8 cellular contexts compared by ENCODE assay signal in the genomic region with DNA sequence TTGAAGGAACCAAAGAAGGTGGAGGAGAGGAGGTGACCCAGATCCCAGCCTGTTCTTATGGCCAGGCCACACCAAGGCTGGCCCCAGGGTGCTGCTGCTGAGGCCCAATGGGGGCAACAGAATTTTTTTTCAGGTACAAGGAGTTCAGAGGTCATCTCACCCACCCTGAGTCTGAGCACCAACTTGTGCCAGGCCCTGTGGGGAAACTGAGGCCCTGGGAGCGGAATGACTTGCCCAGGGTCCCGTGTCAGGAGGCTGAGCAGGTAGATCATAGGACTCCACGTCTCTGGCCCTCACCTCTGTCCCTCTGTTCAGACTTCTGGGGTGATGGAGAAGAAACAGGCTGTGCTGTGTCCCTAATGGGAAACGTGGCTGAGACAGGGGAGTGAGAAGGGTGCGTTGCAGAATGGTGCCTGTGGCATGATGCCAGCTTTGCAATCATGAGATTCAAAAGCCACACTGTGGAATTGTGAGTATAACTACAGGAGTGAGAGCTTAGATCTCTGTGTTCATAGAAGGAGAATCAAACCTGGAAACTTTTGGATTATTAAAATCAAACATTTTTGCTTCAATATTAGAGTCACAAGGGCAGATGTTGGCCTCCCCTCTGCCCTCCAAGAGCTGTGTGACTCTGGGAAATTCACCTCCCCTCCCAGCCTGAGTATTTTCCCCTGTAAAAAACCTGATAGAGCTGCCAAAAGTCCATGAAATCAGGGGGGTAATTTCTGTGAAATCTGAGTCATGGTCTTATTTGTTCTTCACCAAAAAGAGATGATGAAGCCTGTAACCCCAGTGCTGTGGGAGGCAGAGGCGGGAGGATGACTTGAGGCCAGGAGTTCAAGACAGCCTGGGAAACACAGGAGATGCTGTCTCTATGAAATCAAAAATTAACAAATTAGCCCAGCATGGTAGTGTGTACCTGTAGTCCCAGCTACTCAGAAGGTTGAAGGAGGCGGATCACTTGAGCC. TPM values are rescaled to one million over a fixed set of nuclear protein-coding genes. Genes with fewer than 3 reads are reported as not detected.
DNase-seq lines count a peak whose midpoint lies in the region; ATAC-seq, FAIRE-seq and TF ChIP-seq lines count a peak whose summit lies in the region.

No MANE protein-coding gene starts in this region.

- no peaks in the 10 kb centered on the region for H3K79me2 ChIP-seq in endothelial cell of umbilical vein (ENCODE audit: control insufficient read depth, insufficient read depth, low read length)

- DNase-seq in COR-L47 (lab: John Stamatoyannopoulos, UW) (peak; percentile 46), RPMI7951 (ENCODE audit: low read depth) (peak; percentile 27), endothelial cell of umbilical vein (ENCODE audit: low read depth, low spot score) (no peak), medulla oblongata (ENCODE audit: extremely low spot score) (no peak), NCI-H2107 treated with DMSO at 0.1 percent for 48 hours (lab: John Stamatoyannopoulos, UW; ENCODE audit: unreplicated experiment) (no peak), WTC11 (ENCODE audit: low spot score) (no peak)

- H3K4me1 ChIP-seq in endothelial cell of umbilical vein (ENCODE audit: control insufficient read depth, extremely low read depth, insufficient read depth, low read length) (peaks cover 19% of the 10 kb centered on the region), rectal smooth muscle tissue (ENCODE audit: control insufficient read depth, insufficient read depth, low read length) (peaks cover 19% of the 10 kb centered on the region)

- TF ChIP-seq POLR2A in endothelial cell of umbilical vein (IDR thresholded peaks at IDR 0.05; ENCODE audit: low read depth, low read length): no peak

- H3K27ac Mint-ChIP-seq in WTC11: no peak overlapping the region

- H3K27ac ChIP-seq in endothelial cell of umbilical vein (ENCODE audit: insufficient read depth, low read depth, low read length): no peak overlapping the region
- peak overlapping the region; percentile 79 for H3K27ac ChIP-seq in rectal smooth muscle tissue (ENCODE audit: low read depth, low read length)

- H3K9ac ChIP-seq in endothelial cell of umbilical vein (replicated peaks; ENCODE audit: extremely low read depth, insufficient read depth, low read length) (no peak overlapping the region), rectal smooth muscle tissue (ENCODE audit: low read length) (peak overlapping the region; percentile 1)

- H3K9me1 ChIP-seq in endothelial cell of umbilical vein (replicated peaks; ENCODE audit: control insufficient read depth, extremely low read depth, insufficient read depth, low read length): no peaks in the 10 kb centered on the region

- no peak for ATAC-seq in HG02938 (IDR thresholded peaks at IDR 0.05; ENCODE audit: unreplicated experiment)
- no peak for ATAC-seq in WTC11

- dilution Hi-C loops in endothelial cell of umbilical vein (cut with MboI; ENCODE audit: extremely low pct_ligation_motif_present, low sequenced_read_pairs): no loop called here

- H3K36me3 Mint-ChIP-seq in WTC11: peaks cover 5% of the 10 kb centered on the region

- no peaks in the 10 kb centered on the region for H3K27me3 ChIP-seq in endothelial cell of umbilical vein (ENCODE audit: control insufficient read depth in 2 of 2, insufficient read depth in 2 of 2, low read length in 2 of 2)
- no peaks in the 10 kb centered on the region for H3K27me3 ChIP-seq in rectal smooth muscle tissue (ENCODE audit: control insufficient read depth, insufficient read depth, low read length)

- no TSS peak for BruUV-seq in endothelial cell of umbilical vein (replicated peaks; lab: Mats Ljungman, UMichigan)

- H3K9me3 ChIP-seq in endothelial cell of umbilical vein (replicated peaks; ENCODE audit: control insufficient read depth, insufficient read depth, low read length): no peaks in the 10 kb centered on the region

- CTCF ChIA-PET in endothelial cell of umbilical vein (lab: Charles Lee) (interaction anchor here (1.0 to 4.0 kb wide), 5 partner anchors 8 to 233 kb away, joined by 3 to 20 read pairs (median 4); partner anchors contain the start of gene APOL2), WTC11 (lab: Charles Lee) (interaction anchor here (1.0 to 1.5 kb wide), 2 partner anchors 59 to 74 kb away, joined by 3 to 4 read pairs; no protein-coding TSS in a partner anchor)

- no peak overlapping the region for H3K4me3 Mint-ChIP-seq in WTC11

- H3K9me3 Mint-ChIP-seq in WTC11: peaks cover 18% of the 10 kb centered on the region

- FAIRE-seq in endothelial cell of umbilical vein (lab: Jason Lieb, UNC): no peak

- POLR2A ChIA-PET in endothelial cell of umbilical vein (lab: Charles Lee): interaction anchor here (1.2 kb wide), 1 partner anchor 15 kb away, joined by 3 read pairs; no protein-coding TSS in a partner anchor
- POLR2A ChIA-PET in WTC11 (lab: Charles Lee): interaction anchor here (1.1 kb wide), 1 partner anchor 15 kb away, joined by 5 read pairs; no protein-coding TSS in a partner anchor

- H3K4me3 ChIP-seq in endothelial cell of umbilical vein (replicated peaks in 1 of 3; ENCODE audit: insufficient read depth in 1 of 3, low read depth in 1 of 3, low read length in 3 of 3): peak overlapping the region; percentile 32 to 53 (median 42)
- peak overlapping the region; percentile 53 for H3K4me3 ChIP-seq in rectal smooth muscle tissue (ENCODE audit: low read length)

- H3K36me3 ChIP-seq in endothelial cell of umbilical vein (ENCODE audit: control insufficient read depth in 2 of 2, extremely low read depth in 1 of 2, insufficient read depth in 2 of 2, low read length in 2 of 2): no peaks in the 10 kb centered on the region
- no peaks in the 10 kb centered on the region for H3K36me3 ChIP-seq in rectal smooth muscle tissue (ENCODE audit: control insufficient read depth, insufficient read depth, low read length)

- H2AFZ ChIP-seq in endothelial cell of umbilical vein (ENCODE audit: low read depth, low read length): peak overlapping the region; percentile 89

- H3K4me2 ChIP-seq in endothelial cell of umbilical vein (ENCODE audit: insufficient read depth, low read length): peak overlapping the region; percentile 82

- TF ChIP-seq CTCF in endothelial cell of umbilical vein (IDR thresholded peaks at IDR 0.05; ENCODE audit: extremely low read depth in 1 of 2, insufficient read depth in 1 of 2, low read depth in 1 of 2, low read length in 2 of 2) (no peak), WTC11 (IDR thresholded peaks at IDR 0.05) (no peak)

- H3K27me3 Mint-ChIP-seq in WTC11 (ENCODE audit: low read depth): no peaks in the 10 kb centered on the region

- intact Hi-C loops in endothelial cell of umbilical vein (cut with micrococcal nuclease): no loop called here

- H3K4me1 Mint-ChIP-seq in WTC11: peaks cover 42% of the 10 kb centered on the region

- no peaks in the 10 kb centered on the region for H4K20me1 ChIP-seq in endothelial cell of umbilical vein (replicated peaks; ENCODE audit: control insufficient read depth, extremely low read depth, insufficient read depth, low read length)

TF ChIP-seq in endothelial cell of umbilical vein, 7 proteins besides CTCF, POLR2A, EP300 and RAD21 (continues in another document):
- no peak for TF ChIP-seq MYC (IDR thresholded peaks at IDR 0.05; ENCODE audit: low read depth, low read length)
- TF ChIP-seq EZH2 (IDR thresholded peaks at IDR 0.05; ENCODE audit: borderline replicate concordance, low read depth, low read length, severe bottlenecking): no peak

TF ChIP-seq in WTC11, 78 proteins besides CTCF, POLR2A, EP300 and RAD21 (continues in another document):
- no peak for TF ChIP-seq HMGA2 (CRISPR knock-in tag; IDR thresholded peaks at IDR 0.05)
- no peak for TF ChIP-seq ZNF423 (CRISPR knock-in tag; IDR thresholded peaks at IDR 0.05)
- TF ChIP-seq, protein P1, sequence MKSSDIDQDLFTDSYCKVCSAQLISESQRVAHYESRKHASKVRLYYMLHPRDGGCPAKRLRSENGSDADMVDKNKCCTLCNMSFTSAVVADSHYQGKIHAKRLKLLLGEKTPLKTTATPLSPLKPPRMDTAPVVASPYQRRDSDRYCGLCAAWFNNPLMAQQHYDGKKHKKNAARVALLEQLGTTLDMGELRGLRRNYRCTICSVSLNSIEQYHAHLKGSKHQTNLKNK (CRISPR knock-in tag; IDR thresholded peaks at IDR 0.05): no peak
- TF ChIP-seq JAZF1 (CRISPR knock-in tag; IDR thresholded peaks at IDR 0.05): no peak

RNA-seq across cellular contexts. Expression of gene APOL1, which starts 0.9 kb away (rescaled TPM):
- total RNA-seq in RPMI7951 (2014; rRNA removed; shearing (Covaris generic)): 6.2 and 8.0 TPM in 2 replicates
- 9.3 and 14.1 TPM in 2 replicates for total RNA-seq in endothelial cell of umbilical vein
- 6.8 and 8.2 TPM in 2 replicates for polyA plus RNA-seq in endothelial cell of umbilical vein
- 9.1 and 9.8 TPM in 2 replicates for polyA plus RNA-seq in endothelial cell of umbilical vein (2011; cell fraction: cytosol; rRNA removed)
- 7.6 and 9.2 TPM in 2 replicates for polyA plus RNA-seq in endothelial cell of umbilical vein (2011; cell fraction: nucleus; rRNA removed)
- 9.8 and 11.8 TPM in 2 replicates for polyA plus RNA-seq in endothelial cell of umbilical vein (2012)
- 13.5 and 14.4 TPM in 2 replicates for polyA minus RNA-seq in endothelial cell of umbilical vein
- polyA minus RNA-seq in endothelial cell of umbilical vein (2011; cell fraction: cytosol; rRNA and poly(A)+ RNA removed): 1.2 TPM
- polyA minus RNA-seq in endothelial cell of umbilical vein (2011; cell fraction: nucleus; rRNA and poly(A)+ RNA removed): 1.9 and 3.5 TPM in 2 replicates
- total RNA-seq in WTC11 (2021): 0.27 to 0.41 TPM (median 0.35 TPM) in 3 replicates

RNA-seq across cellular contexts. Expression of gene APOL2, which starts 14.5 kb away (rescaled TPM):
- total RNA-seq in RPMI7951 (2014; rRNA removed; shearing (Covaris generic)): 25.6 and 37.0 TPM in 2 replicates
- total RNA-seq in endothelial cell of umbilical vein (37.6 and 41.9 TPM in 2 replicates), WTC11 (2021) (11.2 to 12.5 TPM (median 12.4 TPM) in 3 replicates)
- polyA plus RNA-seq in endothelial cell of umbilical vein: 16.9 and 17.8 TPM in 2 replicates
- 24.9 and 26.1 TPM in 2 replicates for polyA plus RNA-seq in endothelial cell of umbilical vein (2011; cell fraction: cytosol; rRNA removed)
- 29.1 and 32.5 TPM in 2 replicates for polyA plus RNA-seq in endothelial cell of umbilical vein (2011; cell fraction: nucleus; rRNA removed)
- 28.6 and 34.8 TPM in 2 replicates for polyA plus RNA-seq in endothelial cell of umbilical vein (2012)
- polyA minus RNA-seq in endothelial cell of umbilical vein: 40.7 and 43.4 TPM in 2 replicates
- 9.3 TPM for polyA minus RNA-seq in endothelial cell of umbilical vein (2011; cell fraction: cytosol; rRNA and poly(A)+ RNA removed)
- 11.7 and 14.2 TPM in 2 replicates for polyA minus RNA-seq in endothelial cell of umbilical vein (2011; cell fraction: nucleus; rRNA and poly(A)+ RNA removed)

RNA-seq across cellular contexts. Expression of gene APOL4, which starts 52.2 kb away (rescaled TPM):
- total RNA-seq in RPMI7951 (2014; rRNA removed; shearing (Covaris generic)): 0.20 TPM in 1 of 2 replicates, not detected in the other
- total RNA-seq in endothelial cell of umbilical vein (0.97 and 2.6 TPM in 2 replicates), WTC11 (2021) (0.07 to 0.31 TPM in 2 of 3 replicates, not detected in the other)
- 0.25 and 0.33 TPM in 2 replicates for polyA plus RNA-seq in endothelial cell of umbilical vein
- 0.12 and 0.18 TPM in 2 replicates for polyA plus RNA-seq in endothelial cell of umbilical vein (2011; cell fraction: cytosol; rRNA removed)
- 0.13 TPM in 1 of 2 replicates, not detected in the other for polyA plus RNA-seq in endothelial cell of umbilical vein (2011; cell fraction: nucleus; rRNA removed)
- 0.12 and 0.30 TPM in 2 replicates for polyA plus RNA-seq in endothelial cell of umbilical vein (2012)
- 0.25 and 0.51 TPM in 2 replicates for polyA minus RNA-seq in endothelial cell of umbilical vein
- polyA minus RNA-seq in endothelial cell of umbilical vein (2011; cell fraction: cytosol; rRNA and poly(A)+ RNA removed): not detected
- polyA minus RNA-seq in endothelial cell of umbilical vein (2011; cell fraction: nucleus; rRNA and poly(A)+ RNA removed): not detected in 2 replicates

Comparison
In these comparisons a context has a peak if more than half of its experiments do, and no peak if none do; other contexts are left out.
1. DNase-seq: peak in COR-L47 (single experiment) and RPMI7951 (single experiment); none in endothelial cell of umbilical vein (single experiment), medulla oblongata (single experiment), NCI-H2107 treated with DMSO at 0.1 percent for 48 hours (single experiment) and WTC11 (single experiment).